Comparison of ENCODE assay signal across 8 cellular contexts in the genomic region with DNA sequence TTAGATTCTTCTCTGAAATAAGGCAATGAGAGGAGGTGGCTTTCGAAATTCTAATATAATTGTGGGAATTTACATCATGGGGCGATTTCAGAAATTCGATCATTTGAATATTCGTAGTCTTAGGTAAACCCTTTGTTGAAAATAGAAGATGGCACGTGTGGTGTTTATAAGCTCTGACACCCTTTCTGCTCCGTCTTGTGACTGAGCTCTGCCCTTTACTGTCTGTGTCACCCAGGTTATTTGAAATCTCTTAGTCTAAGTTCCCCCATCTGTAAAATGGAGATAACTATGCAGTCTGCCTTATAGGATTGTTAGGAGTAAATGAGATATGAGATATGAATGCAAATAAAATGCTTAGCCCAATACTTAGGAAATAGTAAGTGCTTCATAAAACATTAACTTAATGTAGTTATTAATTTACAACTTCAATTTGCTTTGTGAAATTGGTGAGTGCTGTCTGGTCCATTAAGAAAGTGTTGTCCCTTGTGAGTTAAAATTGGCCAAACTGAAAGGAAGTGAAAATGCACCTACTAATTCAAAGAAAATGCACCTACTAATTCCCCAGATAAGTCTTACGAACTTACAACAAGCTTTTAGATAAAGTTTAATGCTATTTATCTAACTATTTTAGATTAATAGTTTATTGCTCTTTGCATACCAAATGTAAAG. TPM values are rescaled to one million over a fixed set of nuclear protein-coding genes. Genes with fewer than 3 reads are reported as not detected.
DNase-seq lines count a peak whose midpoint lies in the region; ATAC-seq and TF ChIP-seq lines count a peak whose summit lies in the region.

No MANE protein-coding gene starts in this region.

- no peaks in the 10 kb centered on the region for H3K9me3 Mint-ChIP-seq in MCF 10A (ENCODE audit: unreplicated experiment)

- H3K4me3 ChIP-seq in breast epithelium = no peak overlapping the region
- H3K4me3 ChIP-seq in thoracic aorta = peak overlapping the region; percentile 76

- no peak for TF ChIP-seq CTCF in MCF 10A (IDR thresholded peaks at IDR 0.05; ENCODE audit: unreplicated experiment)
- TF ChIP-seq CTCF in breast epithelium (IDR thresholded peaks at IDR 0.05) = no peak
- no peak for TF ChIP-seq CTCF in foreskin keratinocyte (conservative IDR thresholded peaks at IDR 0.05)
- TF ChIP-seq CTCF in thoracic aorta (IDR thresholded peaks at IDR 0.05) = no peak

- H3K36me3 ChIP-seq in breast epithelium = no peaks in the 10 kb centered on the region
- H3K36me3 ChIP-seq in thoracic aorta = no peaks in the 10 kb centered on the region

- no peaks in the 10 kb centered on the region for H3K9me3 ChIP-seq in breast epithelium
- no peaks in the 10 kb centered on the region for H3K9me3 ChIP-seq in thoracic aorta

- H3K27me3 Mint-ChIP-seq in MCF 10A (ENCODE audit: insufficient read depth, unreplicated experiment) = no peaks in the 10 kb centered on the region

- H3K27ac ChIP-seq in breast epithelium = no peak overlapping the region
- H3K27ac ChIP-seq in foreskin keratinocyte = peak overlapping the region; percentile 94
- H3K27ac ChIP-seq in thoracic aorta = peak overlapping the region in 1 of 2 donors; percentile 42

- TF ChIP-seq POLR2A in breast epithelium (IDR thresholded peaks at IDR 0.05) = no peak

- DNase-seq in MCF 10A (ENCODE audit: unreplicated experiment) (peak; percentile 25), breast epithelium (ENCODE audit: low spot score in 2 of 2) (no peak), RKO (ENCODE audit: low spot score) (peak; percentile 72), foreskin keratinocyte (no peak), thoracic aorta (ENCODE audit: low spot score) (no peak), dedifferentiated amniotic fluid mesenchymal stem cell (ENCODE audit: extremely low spot score) (no peak), SKM-1 (lab: John Stamatoyannopoulos, UW; ENCODE audit: unreplicated experiment) (no peak)

- H3K4me1 ChIP-seq in breast epithelium = no peaks in the 10 kb centered on the region
- peaks cover 54% of the 10 kb centered on the region for H3K4me1 ChIP-seq in foreskin keratinocyte
- H3K4me1 ChIP-seq in thoracic aorta (ENCODE audit: control insufficient read depth in 1 of 2, low read depth in 2 of 2) = peaks cover 5 to 32% of the 10 kb centered on the region in 2 donors

- peaks cover 53% of the 10 kb centered on the region for H3K4me1 Mint-ChIP-seq in MCF 10A (ENCODE audit: insufficient read depth, unreplicated experiment)

- CTCF ChIA-PET in MCF 10A (lab: Yijun Ruan, JAX) = interaction anchor here (0.7 kb wide), 1 partner anchor 1243 kb away, joined by 3 read pairs; no protein-coding TSS in a partner anchor

- H3K27me3 ChIP-seq in breast epithelium (no peaks in the 10 kb centered on the region), foreskin keratinocyte (no peaks in the 10 kb centered on the region), thoracic aorta (replicated peaks; ENCODE audit: insufficient read depth) (no peaks in the 10 kb centered on the region)

- H3K27ac Mint-ChIP-seq in MCF 10A (ENCODE audit: low read depth, unreplicated experiment) = peak overlapping the region; percentile 82

- POLR2A ChIA-PET in MCF 10A (lab: Yijun Ruan, JAX) = interaction anchor here (0.7 to 4.6 kb wide), 20 partner anchors 8 to 397 kb away, joined by 3 to 54 read pairs (median 4); a partner anchor contains a TSS

- peaks cover 4% of the 10 kb centered on the region for H3K36me3 Mint-ChIP-seq in MCF 10A (ENCODE audit: insufficient read depth, unreplicated experiment)

- ATAC-seq in foreskin keratinocyte (no peak), thoracic aorta (ENCODE audit: insufficient number of reproducible peaks, low FRiP score, low read depth) (no peak), GM19035 (IDR thresholded peaks at IDR 0.05; ENCODE audit: unreplicated experiment) (no peak)

- intact Hi-C loops in MCF 10A (cut with micrococcal nuclease) (no loop called here), breast epithelium (cut with DNase I; ENCODE audit: low total_unique reads) (no loop called here)

- H3K4me3 Mint-ChIP-seq in MCF 10A (ENCODE audit: unreplicated experiment) = peak overlapping the region; percentile 86

- BruUV-seq in MCF 10A (replicated peaks; lab: Mats Ljungman, UMichigan) = TSS peak; percentile 51

RNA-seq across cellular contexts. Expression of a gene that starts 1.6 kb away (rescaled TPM):
- 18.0 and 20.0 TPM in 2 replicates for total RNA-seq in MCF 10A (2022)
- 1 to 10 TPM; 1.3 to 2.4 (median 1.3) TPM for total RNA-seq in breast epithelium
- 102 and 113 TPM in 2 replicates for total RNA-seq in foreskin keratinocyte
- polyA plus RNA-seq in foreskin keratinocyte = 20.4 and 26.6 TPM in 2 replicates
- 10 to 100 TPM in 1 of 2 donors, 1 to 10 TPM in 1; 5.8 to 11.1 TPM for total RNA-seq in thoracic aorta

Comparison
In these comparisons a context has a peak if more than half of its experiments do, and no peak if none do; other contexts are left out.
1. DNase-seq: peak in MCF 10A (single experiment) and RKO (single experiment); none in breast epithelium (0 of 2), foreskin keratinocyte (0 of 2), thoracic aorta (single experiment), dedifferentiated amniotic fluid mesenchymal stem cell (single experiment) and SKM-1 (single experiment).